Comparison of ENCODE assay signal across 10 cellular contexts in genomic region chr10:116888380-116889055, GRCh38. TPM values are rescaled to one million over a fixed set of nuclear protein-coding genes. Genes with fewer than 3 reads are reported as not detected.
A peak's percentile ranks its signal among the peaks of the same experiment; 100 is the strongest.
DNase-seq lines count a peak whose midpoint lies in the region; ATAC-seq and TF ChIP-seq lines count a peak whose summit lies in the region.
"Had no signal": no experiment of that assay in that cellular context is flagged by ENCODE, and none has a peak within 500 bp of the region (broad histone marks: within the 10 kb centered on the region; RNA-seq: fewer than 3 reads in every experiment).

No MANE protein-coding gene starts in this region.

- H3K36me3 Mint-ChIP-seq in T-helper 2 cell treated with Interferon-gamma antibody and Interleukin-4, amounts not matched to agents 5 μg/mL and 100 μg/mL, for 36 hours (ENCODE audit: low read depth): no peaks in the 10 kb centered on the region

- POLR2A ChIA-PET in PC-3 (lab: Charles Lee; ENCODE audit: unreplicated experiment): interaction anchor here (0.6 kb wide), 2 partner anchors 204 to 223 kb away, joined by 3 to 4 read pairs; no protein-coding TSS in a partner anchor

- H3K27me3 ChIP-seq in BLaER1 treated with 17β-estradiol and CSF1 and Interleukin-3, amounts not matched to agents 10 nM and 100 nM: no peaks in the 10 kb centered on the region
- H3K27me3 ChIP-seq in PC-3 (ENCODE audit: low read length): no peaks in the 10 kb centered on the region

- no peak overlapping the region for H3K27ac ChIP-seq in BLaER1 treated with 17β-estradiol and CSF1 and Interleukin-3, amounts not matched to agents 10 nM and 100 nM
- peak overlapping the region; percentile 80 for H3K27ac ChIP-seq in PC-3 (ENCODE audit: low read length)

- ATAC-seq in PC-3 (peak; percentile 83), omental fat pad (ENCODE audit: low FRiP score) (peak; percentile 91), GM18511 (IDR thresholded peaks at IDR 0.05; ENCODE audit: unreplicated experiment) (no peak), GM19395 (IDR thresholded peaks at IDR 0.05; ENCODE audit: unreplicated experiment) (no peak)

- intact Hi-C loops in PC-3 (cut with micrococcal nuclease): loop anchor here (2.0 kb wide), 1 partner anchor 118 kb away; no protein-coding TSS in a partner anchor

- no peaks in the 10 kb centered on the region for H3K36me3 ChIP-seq in BLaER1 treated with 17β-estradiol and CSF1 and Interleukin-3, amounts not matched to agents 10 nM and 100 nM
- no peaks in the 10 kb centered on the region; the same call in 1 of the 2 replicates for H3K36me3 ChIP-seq in PC-3 (ENCODE audit: low read depth, low read length)

- no TSS peak for BruUV-seq in PC-3 (replicated peaks; lab: Mats Ljungman, UMichigan)

- DNase-seq in PC-3: peak; percentile 82
- peak; percentile 76 for DNase-seq in fibroblast of peridontal ligament (ENCODE audit: extremely low read depth)
- peak; percentile 76 for DNase-seq in omental fat pad (ENCODE audit: low spot score)
- DNase-seq in T-helper 2 cell treated with Interferon-gamma antibody and Interleukin-4, amounts not matched to agents 5 μg/mL and 100 μg/mL, for 36 hours (ENCODE audit: low spot score): no peak
- no peak for DNase-seq in NCI-H510A (lab: John Stamatoyannopoulos, UW)
- DNase-seq: stimulated activated CD4-positive, alpha-beta T cell treated with anti-CD3 and anti-CD28 coated beads, Interleukin-4, amount 100 ng/mL, for 4 hours had no signal

- H3K9me2 ChIP-seq in PC-3 (replicated peaks; ENCODE audit: low read length): no peaks in the 10 kb centered on the region

- no peak overlapping the region for H3K4me3 ChIP-seq in BLaER1 treated with 17β-estradiol and CSF1 and Interleukin-3, amounts not matched to agents 10 nM and 100 nM
- H3K4me3 ChIP-seq in PC-3 (ENCODE audit: low read length): no peak overlapping the region

- no peak overlapping the region for H3K9ac ChIP-seq in BLaER1 treated with 17β-estradiol and CSF1 and Interleukin-3, amounts not matched to agents 10 nM and 100 nM
- H3K9ac ChIP-seq in PC-3 (ENCODE audit: low read length): no peak overlapping the region

- H3K79me2 ChIP-seq in PC-3 (ENCODE audit: low read length): no peaks in the 10 kb centered on the region

- peak overlapping the region in 7 of 11 experiments; percentile 48 to 85 (median 73); a peak in 8 of 22 replicates for H3K4me2 ChIP-seq in BLaER1 treated with 17β-estradiol and CSF1 and Interleukin-3, amounts not matched to agents 10 nM and 100 nM
- H3K4me2 ChIP-seq in PC-3 (ENCODE audit: low read length): peak overlapping the region; percentile 74

- no peak overlapping the region for H2AFZ ChIP-seq in PC-3 (ENCODE audit: low read length)

- H3K27ac Mint-ChIP-seq in T-helper 2 cell treated with Interferon-gamma antibody and Interleukin-4, amounts not matched to agents 5 μg/mL and 100 μg/mL, for 36 hours: no peak overlapping the region
- H3K27ac Mint-ChIP-seq: T-helper 1 cell treated with Interleukin-12 subunit alpha and Interleukin-12 subunit beta and Interleukin-4 antibody, amounts not matched to agents 30 μg/mL and 1 μg/mL, for 36 hours had no signal

- peaks cover 31 to 62% (median 48%) of the 10 kb centered on the region in 10 experiments for H3K4me1 ChIP-seq in BLaER1 treated with 17β-estradiol and CSF1 and Interleukin-3, amounts not matched to agents 10 nM and 100 nM
- peaks cover 62% of the 10 kb centered on the region for H3K4me1 ChIP-seq in PC-3 (ENCODE audit: insufficient read depth, low read length)

- no peak overlapping the region for H3K4me3 Mint-ChIP-seq in T-helper 2 cell treated with Interferon-gamma antibody and Interleukin-4, amounts not matched to agents 5 μg/mL and 100 μg/mL, for 36 hours
- H3K4me3 Mint-ChIP-seq: T-helper 1 cell treated with Interleukin-12 subunit alpha and Interleukin-12 subunit beta and Interleukin-4 antibody, amounts not matched to agents 30 μg/mL and 1 μg/mL, for 36 hours had no signal

- no peaks in the 10 kb centered on the region for H3K9me3 ChIP-seq in BLaER1 treated with 17β-estradiol and CSF1 and Interleukin-3, amounts not matched to agents 10 nM and 100 nM (replicated peaks in 1 of 11)
- no peaks in the 10 kb centered on the region for H3K9me3 ChIP-seq in PC-3 (ENCODE audit: low read length)

- no peaks in the 10 kb centered on the region for H3K4me1 Mint-ChIP-seq in T-helper 2 cell treated with Interferon-gamma antibody and Interleukin-4, amounts not matched to agents 5 μg/mL and 100 μg/mL, for 36 hours (ENCODE audit: low read depth)

- H3K27me3 Mint-ChIP-seq in T-helper 2 cell treated with Interferon-gamma antibody and Interleukin-4, amounts not matched to agents 5 μg/mL and 100 μg/mL, for 36 hours (ENCODE audit: low read depth): peaks cover 20% of the 10 kb centered on the region

- no peaks in the 10 kb centered on the region for H3K9me3 Mint-ChIP-seq in T-helper 2 cell treated with Interferon-gamma antibody and Interleukin-4, amounts not matched to agents 5 μg/mL and 100 μg/mL, for 36 hours
- H3K9me3 Mint-ChIP-seq: T-helper 1 cell treated with Interleukin-12 subunit alpha and Interleukin-12 subunit beta and Interleukin-4 antibody, amounts not matched to agents 30 μg/mL and 1 μg/mL, for 36 hours had no signal

- H4K20me1 ChIP-seq in BLaER1 treated with 17β-estradiol and CSF1 and Interleukin-3, amounts not matched to agents 10 nM and 100 nM: no peaks in the 10 kb centered on the region
- H4K20me1 ChIP-seq in PC-3 (ENCODE audit: low read length): no peaks in the 10 kb centered on the region

- CTCF ChIA-PET in PC-3 (lab: Charles Lee): no interaction called here

- TF ChIP-seq CTCF in PC-3 (conservative IDR thresholded peaks at IDR 0.05; ENCODE audit: low read depth, low read length) (no peak), omental fat pad (IDR thresholded peaks at IDR 0.05) (no peak)

- H3F3A ChIP-seq in PC-3 (ENCODE audit: low read length, unreplicated experiment): no peaks in the 10 kb centered on the region

RNA-seq across cellular contexts. Expression of gene ENO4, which starts 39.2 kb away (rescaled TPM):
- total RNA-seq in PC-3 (2014; rRNA removed): 0.35 TPM in 1 of 2 replicates, not detected in the other
- 1 to 10 TPM in 1 of 4 donors, under 1 TPM in 1, not detected in 2; 0.46 to 4.3 TPM for total RNA-seq in omental fat pad

Comparison
In these comparisons a context has a peak if more than half of its experiments do, and no peak if none do; other contexts are left out.
1. ATAC-seq: peak in PC-3 (single experiment) and omental fat pad (single experiment); none in GM18511 (single experiment) and GM19395 (single experiment).
2. DNase-seq: peak in PC-3 (single experiment), fibroblast of peridontal ligament (single experiment) and omental fat pad (single experiment); none in T-helper 2 cell treated with Interferon-gamma antibody and Interleukin-4, amounts not matched to agents 5 μg/mL and 100 μg/mL, for 36 hours (single experiment) and NCI-H510A (single experiment).